Comparison of ENCODE assay signal across 2 cellular contexts in genomic region chr18:72704202-72704601, GRCh38.
TF ChIP-seq lines count a peak whose summit lies in the region.

No MANE protein-coding gene starts in this region.

TF ChIP-seq in GM23338, 12 proteins besides CTCF, POLR2A, EP300 and RAD21:
- TF ChIP-seq EZH2phosphoT487 (IDR thresholded peaks at IDR 0.05; ENCODE audit: unreplicated experiment) (no peak), CREB1 (CRISPR knock-in tag; IDR thresholded peaks at IDR 0.05; ENCODE audit: low read depth) (no peak), ZNF462 (CRISPR knock-in tag; IDR thresholded peaks at IDR 0.05) (no peak), EZH2 (IDR thresholded peaks at IDR 0.05; ENCODE audit: low read depth, unreplicated experiment) (no peak), NANOG (IDR thresholded peaks at IDR 0.05; ENCODE audit: borderline replicate concordance) (no peak), STAT1 (IDR thresholded peaks at IDR 0.05; ENCODE audit: unreplicated experiment) (no peak), ZNF114 (CRISPR knock-in tag; IDR thresholded peaks at IDR 0.05) (no peak), ETS1 (IDR thresholded peaks at IDR 0.05) (no peak), REST (IDR thresholded peaks at IDR 0.05; ENCODE audit: unreplicated experiment) (no peak)

TF ChIP-seq in H1, 55 proteins besides CTCF, POLR2A, EP300 and RAD21:
- no peak for TF ChIP-seq CREB1 (IDR thresholded peaks at IDR 0.05)
- no peak for TF ChIP-seq SP1 (IDR thresholded peaks at IDR 0.05; ENCODE audit: low read depth, low read length)
- no peak for TF ChIP-seq TCF12 (IDR thresholded peaks at IDR 0.05; ENCODE audit: low read depth, low read length)
- TF ChIP-seq SIRT6 (IDR thresholded peaks at IDR 0.05; ENCODE audit: low read length), result no peak
- no peak for TF ChIP-seq SIN3A (conservative IDR thresholded peaks at IDR 0.05 in 1 of 2, IDR thresholded peaks at IDR 0.05 in 1 of 2; ENCODE audit: low read depth in 1 of 2, low read length in 2 of 2)
- no peak for TF ChIP-seq RXRA (IDR thresholded peaks at IDR 0.05; ENCODE audit: insufficient read depth, low read depth, low read length)
- no peak for TF ChIP-seq BACH1 (IDR thresholded peaks at IDR 0.05; ENCODE audit: low read length)
- no peak for TF ChIP-seq RNF2 (IDR thresholded peaks at IDR 0.05; ENCODE audit: borderline replicate concordance, low read depth, low read length, missing control alignments, poor library complexity, severe bottlenecking)
- no peak for TF ChIP-seq EGR1 (IDR thresholded peaks at IDR 0.05; ENCODE audit: borderline replicate concordance, low read depth, low read length)
- no peak for TF ChIP-seq GTF2F1 (IDR thresholded peaks at IDR 0.05; ENCODE audit: borderline replicate concordance, low read depth, low read length)
- TF ChIP-seq RFX5 (IDR thresholded peaks at IDR 0.05; ENCODE audit: borderline replicate concordance, low read depth, low read length), result no peak
- TF ChIP-seq POLR2AphosphoS5 (IDR thresholded peaks at IDR 0.05; ENCODE audit: low read depth, low read length), result no peak
- no peak for TF ChIP-seq CBX5 (IDR thresholded peaks at IDR 0.05; ENCODE audit: low read depth, low read length)
- no peak for TF ChIP-seq SRF (IDR thresholded peaks at IDR 0.05; ENCODE audit: low read depth, low read length)
- TF ChIP-seq CTBP2 (IDR thresholded peaks at IDR 0.05; ENCODE audit: borderline replicate concordance, insufficient read depth, insufficient read length, low read length), result no peak
- TF ChIP-seq KDM1A (IDR thresholded peaks at IDR 0.05; ENCODE audit: borderline replicate concordance, low read length), result no peak
- TF ChIP-seq SP2 (IDR thresholded peaks at IDR 0.05; ENCODE audit: low read length), result no peak
- TF ChIP-seq TEAD4 (IDR thresholded peaks at IDR 0.05; ENCODE audit: low read depth, low read length), result no peak
- no peak for TF ChIP-seq ATF2 (IDR thresholded peaks at IDR 0.05; ENCODE audit: low read length)
TF ChIP-seq in H1: peak in this region for 0.
